Comparison of ENCODE assay signal across 21 cellular contexts in the genomic region with DNA sequence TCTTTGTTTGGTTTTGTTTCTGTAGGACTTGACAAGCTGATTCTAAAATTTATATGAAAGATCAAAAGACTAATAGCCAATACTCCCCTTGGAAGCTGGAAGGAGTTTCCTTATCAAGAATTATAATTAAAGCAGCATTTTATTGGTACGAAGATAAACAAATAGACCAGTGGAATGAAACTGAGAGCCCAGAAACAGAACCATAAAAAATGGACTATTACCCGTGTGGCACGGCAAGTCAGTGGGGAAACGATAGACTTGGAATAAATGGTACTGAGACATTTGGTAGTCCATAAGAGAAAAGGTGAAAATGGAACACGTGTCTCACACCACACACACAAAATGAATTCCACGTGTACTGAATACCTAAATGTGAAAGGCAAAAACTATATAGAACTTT. TPM values are rescaled to one million over a fixed set of nuclear protein-coding genes. Genes with fewer than 3 reads are reported as not detected.
A peak's percentile ranks its signal among the peaks of the same experiment; 100 is the strongest.
DNase-seq lines count a peak whose midpoint lies in the region; ATAC-seq and TF ChIP-seq lines count a peak whose summit lies in the region.
"Had no signal": no experiment of that assay in that cellular context is flagged by ENCODE, and none has a peak within 500 bp of the region (broad histone marks: within the 10 kb centered on the region; RNA-seq: fewer than 3 reads in every experiment).

No MANE protein-coding gene starts in this region.

- H2AFZ ChIP-seq in ACC112 (ENCODE audit: low read length, unreplicated experiment) = no peak overlapping the region
- H2AFZ ChIP-seq: GM23248 had no signal

- CTCF ChIA-PET in activated CD4-positive, alpha-beta T cell treated with anti-CD3 and anti-CD28 coated beads for 36 hours (lab: Charles Lee) = interaction anchor here (0.5 to 1.2 kb wide), 2 partner anchors 9 to 1520 kb away, joined by 3 read pairs; no protein-coding TSS in a partner anchor
- CTCF ChIA-PET in activated CD4-positive, alpha-beta T cell treated with anti-CD3 and anti-CD28 coated beads, Interleukin-2, amount 10 ng/mL, durations not matched to agents 7 days and 5 days (lab: Charles Lee) = interaction anchor here (1.9 kb wide), 1 partner anchor 42 kb away, joined by 4 read pairs; a partner anchor contains a TSS

- no peaks in the 10 kb centered on the region for H3K79me2 ChIP-seq in ACC112 (ENCODE audit: control insufficient read depth, insufficient read depth, low read length, unreplicated experiment)

- H3K4me1 ChIP-seq in ACC112 (ENCODE audit: control insufficient read depth, insufficient read depth, low read length, unreplicated experiment) = peaks cover 24% of the 10 kb centered on the region
- peaks cover 14% of the 10 kb centered on the region for H3K4me1 ChIP-seq in RWPE2 (ENCODE audit: insufficient read depth, poor library complexity, severe bottlenecking)

- POLR2A ChIA-PET in activated CD4-positive, alpha-beta T cell treated with anti-CD3 and anti-CD28 coated beads for 36 hours (lab: Charles Lee) = no interaction called here
- POLR2A ChIA-PET in activated CD4-positive, alpha-beta T cell treated with anti-CD3 and anti-CD28 coated beads, Interleukin-2, amount 10 ng/mL, durations not matched to agents 7 days and 5 days (lab: Charles Lee) = no interaction called here

- H3K4me3 ChIP-seq in ACC112 (ENCODE audit: low read depth, low read length) = no peak overlapping the region
- no peak overlapping the region for H3K4me3 ChIP-seq in RWPE2 (ENCODE audit: severe bottlenecking)
- H3K4me3 ChIP-seq: GM12878, GM23248, K562 had no signal

- no peak for ATAC-seq in activated CD4-positive, alpha-beta T cell treated with anti-CD3 and anti-CD28 coated beads for 36 hours
- no peak for ATAC-seq in RWPE2 (ENCODE audit: low read depth)
- no peak for ATAC-seq in central memory CD8-positive, alpha-beta T cell (replicated peaks; ENCODE audit: extremely low read depth, poor library complexity, severe bottlenecking)
- no peak for ATAC-seq in GM18861 (IDR thresholded peaks at IDR 0.05; ENCODE audit: unreplicated experiment)
- no peak for ATAC-seq in HG03439 (IDR thresholded peaks at IDR 0.05; ENCODE audit: unreplicated experiment)
- ATAC-seq: GM12878, K562 had no signal

- H3K27me3 Mint-ChIP-seq in activated CD4-positive, alpha-beta T cell treated with anti-CD3 and anti-CD28 coated beads for 36 hours = no peaks in the 10 kb centered on the region
- H3K27me3 Mint-ChIP-seq in activated CD4-positive, alpha-beta T cell treated with anti-CD3 and anti-CD28 coated beads, Interleukin-2, amount 10 ng/mL, durations not matched to agents 7 days and 5 days = no peaks in the 10 kb centered on the region
- H3K27me3 Mint-ChIP-seq in central memory CD8-positive, alpha-beta T cell = no peaks in the 10 kb centered on the region
- H3K27me3 Mint-ChIP-seq: B cell had no signal

- peaks cover 10% of the 10 kb centered on the region for H3K36me3 Mint-ChIP-seq in activated CD4-positive, alpha-beta T cell treated with anti-CD3 and anti-CD28 coated beads for 36 hours (ENCODE audit: low read depth)
- peaks cover 33% of the 10 kb centered on the region for H3K36me3 Mint-ChIP-seq in activated CD4-positive, alpha-beta T cell treated with anti-CD3 and anti-CD28 coated beads, Interleukin-2, amount 10 ng/mL, durations not matched to agents 7 days and 5 days (ENCODE audit: low read depth)
- peaks cover 11% of the 10 kb centered on the region for H3K36me3 Mint-ChIP-seq in central memory CD8-positive, alpha-beta T cell (ENCODE audit: insufficient read depth)

- intact Hi-C loops in activated CD4-positive, alpha-beta T cell treated with anti-CD3 and anti-CD28 coated beads for 36 hours (cut with DNase I, micrococcal nuclease) = loop anchor here in 1 of 2 experiments (2.0 kb wide), 1 partner anchor 42 kb away; a partner anchor contains a TSS
- intact Hi-C loops in posterior vena cava (cut with DNase I) = no loop called here

- TF ChIP-seq CTCF in RWPE2 (IDR thresholded peaks at IDR 0.05; ENCODE audit: poor library complexity, severe bottlenecking) = no peak

- H3K4me1 Mint-ChIP-seq in activated CD4-positive, alpha-beta T cell treated with anti-CD3 and anti-CD28 coated beads for 36 hours = peaks cover 24% of the 10 kb centered on the region
- H3K4me1 Mint-ChIP-seq in activated CD4-positive, alpha-beta T cell treated with anti-CD3 and anti-CD28 coated beads, Interleukin-2, amount 10 ng/mL, durations not matched to agents 7 days and 5 days = peaks cover 13% of the 10 kb centered on the region
- peaks cover 14% of the 10 kb centered on the region for H3K4me1 Mint-ChIP-seq in central memory CD8-positive, alpha-beta T cell

- H3K36me3 ChIP-seq in ACC112 (ENCODE audit: insufficient read depth, low read length) (peaks cover 16% of the 10 kb centered on the region), RWPE2 (ENCODE audit: low read depth) (peaks cover 31% of the 10 kb centered on the region)

- H3K9me3 ChIP-seq in RWPE2 (ENCODE audit: severe bottlenecking) = no peaks in the 10 kb centered on the region

- H3K27ac Mint-ChIP-seq in activated CD4-positive, alpha-beta T cell treated with anti-CD3 and anti-CD28 coated beads for 36 hours = peak overlapping the region; percentile 60
- H3K27ac Mint-ChIP-seq in activated CD4-positive, alpha-beta T cell treated with anti-CD3 and anti-CD28 coated beads, Interleukin-2, amount 10 ng/mL, durations not matched to agents 7 days and 5 days = no peak overlapping the region
- peak overlapping the region; percentile 68 for H3K27ac Mint-ChIP-seq in central memory CD8-positive, alpha-beta T cell (ENCODE audit: low read depth)
- H3K27ac Mint-ChIP-seq: B cell had no signal

- peak overlapping the region; percentile 14 for H3K27ac ChIP-seq in ACC112 (ENCODE audit: low read depth, low read length)
- H3K27ac ChIP-seq in RWPE2 (ENCODE audit: poor library complexity, severe bottlenecking) = peak overlapping the region; percentile 62
- H3K27ac ChIP-seq: 22Rv1, GM23248 had no signal

- H3K9me3 Mint-ChIP-seq in activated CD4-positive, alpha-beta T cell treated with anti-CD3 and anti-CD28 coated beads for 36 hours (ENCODE audit: low read depth) = no peaks in the 10 kb centered on the region
- no peaks in the 10 kb centered on the region for H3K9me3 Mint-ChIP-seq in activated CD4-positive, alpha-beta T cell treated with anti-CD3 and anti-CD28 coated beads, Interleukin-2, amount 10 ng/mL, durations not matched to agents 7 days and 5 days
- no peaks in the 10 kb centered on the region for H3K9me3 Mint-ChIP-seq in central memory CD8-positive, alpha-beta T cell

- no peak overlapping the region for H3K4me3 Mint-ChIP-seq in activated CD4-positive, alpha-beta T cell treated with anti-CD3 and anti-CD28 coated beads for 36 hours
- no peak overlapping the region for H3K4me3 Mint-ChIP-seq in activated CD4-positive, alpha-beta T cell treated with anti-CD3 and anti-CD28 coated beads, Interleukin-2, amount 10 ng/mL, durations not matched to agents 7 days and 5 days
- H3K4me3 Mint-ChIP-seq in central memory CD8-positive, alpha-beta T cell = no peak overlapping the region
- H3K4me3 Mint-ChIP-seq: B cell had no signal

- no peaks in the 10 kb centered on the region for H3K27me3 ChIP-seq in ACC112 (ENCODE audit: insufficient read depth, low read length)
- H3K27me3 ChIP-seq in RWPE2 (ENCODE audit: insufficient read depth, poor library complexity, severe bottlenecking) = no peaks in the 10 kb centered on the region

- no peak for DNase-seq in activated CD4-positive, alpha-beta T cell treated with anti-CD3 and anti-CD28 coated beads for 36 hours
- no peak for DNase-seq in activated CD4-positive, alpha-beta T cell treated with anti-CD3 and anti-CD28 coated beads, Interleukin-2, amount 10 ng/mL, durations not matched to agents 7 days and 5 days
- DNase-seq in RWPE2 (ENCODE audit: low spot score) (no peak), posterior vena cava (ENCODE audit: low spot score) (no peak)
- no peak for DNase-seq in central memory CD8-positive, alpha-beta T cell (ENCODE audit: low spot score in 2 of 2)
- DNase-seq: Calu3, GF-D8, NCI-H1105 treated with DMSO at 0.1 percent for 48 hours, NCI-H187, NCI-H2227 treated with DMSO at 0.1 percent for 48 hours, NCI-H510A treated with DMSO at 0.1 percent for 48 hours, NCI-H774, SHP77 treated with DMSO at 0.1 percent for 48 hours had no signal

RNA-seq across cellular contexts. Expression of a gene that starts 42.4 kb away (rescaled TPM):
- total RNA-seq in activated CD4-positive, alpha-beta T cell treated with anti-CD3 and anti-CD28 coated beads for 36 hours = 10 to 100 TPM; 17.0 to 17.5 TPM
- 10 to 100 TPM; 19.1 to 22.7 TPM for total RNA-seq in activated CD4-positive, alpha-beta T cell treated with anti-CD3 and anti-CD28 coated beads, Interleukin-2, amount 10 ng/mL, durations not matched to agents 7 days and 5 days
- 1 to 10 TPM; 6.8 to 7.3 TPM for total RNA-seq in posterior vena cava

RNA-seq across cellular contexts. Expression of a gene that starts 52.9 kb away (rescaled TPM):
- total RNA-seq in activated CD4-positive, alpha-beta T cell treated with anti-CD3 and anti-CD28 coated beads for 36 hours = 10 to 100 TPM; 19.1 to 21.4 TPM
- 10 to 100 TPM; 30.3 to 32.3 TPM for total RNA-seq in activated CD4-positive, alpha-beta T cell treated with anti-CD3 and anti-CD28 coated beads, Interleukin-2, amount 10 ng/mL, durations not matched to agents 7 days and 5 days
- total RNA-seq in posterior vena cava = 10 to 100 TPM; 33.4 to 34.3 TPM
